In genomic region chr13:40069173-40070044, GRCh38 we compare ENCODE assay signal across 8 cellular contexts.
DNase-seq lines count a peak whose midpoint lies in the region; ATAC-seq and TF ChIP-seq lines count a peak whose summit lies in the region.

No MANE protein-coding gene starts in this region.

- H3K4me1 ChIP-seq in NT2/D1 (ENCODE audit: insufficient read depth, insufficient read length): no peaks in the 10 kb centered on the region

- H3K9ac ChIP-seq in NT2/D1 (ENCODE audit: insufficient read length, low read depth): no peak overlapping the region

- H3K4me3 ChIP-seq in NT2/D1 (ENCODE audit: insufficient read length, low read depth): no peak overlapping the region

- H3K27me3 ChIP-seq in NT2/D1 (ENCODE audit: insufficient read depth, insufficient read length): no peaks in the 10 kb centered on the region

- peak overlapping the region in 1 of 2 donors; percentile 60 for H3K27ac Mint-ChIP-seq in natural killer cell treated with Interleukin-12 subunit alpha and Interleukin-12 subunit beta and Interleukin-15 and Interleukin-18, amount 100 ng/mL, for 72 hours
- H3K27ac Mint-ChIP-seq in stimulated activated memory B cell treated with anti-CD40 and anti-IgM and Interleukin-4, amounts not matched to agents 10 μg/mL and 1 μg/mL and 100 μg/mL, for 72 hours: peak overlapping the region; percentile 69

- ATAC-seq in HG02938 (IDR thresholded peaks at IDR 0.05; ENCODE audit: unreplicated experiment): peak; percentile 67
- ATAC-seq in natural killer cell treated with Interleukin-12 subunit alpha and Interleukin-12 subunit beta and Interleukin-15 and Interleukin-18, amount 100 ng/mL, for 72 hours: peak; percentile 70 to 82
- ATAC-seq in stimulated activated memory B cell treated with anti-CD40 and anti-IgM and Interleukin-4, amounts not matched to agents 10 μg/mL and 1 μg/mL and 100 μg/mL, for 72 hours: peak; percentile 85
- ATAC-seq in GM18502 (IDR thresholded peaks at IDR 0.05; ENCODE audit: poor library complexity, unreplicated experiment): no peak

- H3K27me3 Mint-ChIP-seq in natural killer cell treated with Interleukin-12 subunit alpha and Interleukin-12 subunit beta and Interleukin-15 and Interleukin-18, amount 100 ng/mL, for 72 hours: no peaks in the 10 kb centered on the region
- no peaks in the 10 kb centered on the region for H3K27me3 Mint-ChIP-seq in stimulated activated memory B cell treated with anti-CD40 and anti-IgM and Interleukin-4, amounts not matched to agents 10 μg/mL and 1 μg/mL and 100 μg/mL, for 72 hours

- no peaks in the 10 kb centered on the region for H3K36me3 ChIP-seq in NT2/D1 (ENCODE audit: insufficient read depth, insufficient read length, low read length)

- H3K4me3 Mint-ChIP-seq in natural killer cell treated with Interleukin-12 subunit alpha and Interleukin-12 subunit beta and Interleukin-15 and Interleukin-18, amount 100 ng/mL, for 72 hours: no peak overlapping the region
- H3K4me3 Mint-ChIP-seq in stimulated activated memory B cell treated with anti-CD40 and anti-IgM and Interleukin-4, amounts not matched to agents 10 μg/mL and 1 μg/mL and 100 μg/mL, for 72 hours: peak overlapping the region; percentile 14

- H3K4me1 Mint-ChIP-seq in natural killer cell treated with Interleukin-12 subunit alpha and Interleukin-12 subunit beta and Interleukin-15 and Interleukin-18, amount 100 ng/mL, for 72 hours (ENCODE audit: low read depth in 2 of 2): peaks cover 0 to 6% of the 10 kb centered on the region in 2 donors
- peaks cover 22% of the 10 kb centered on the region for H3K4me1 Mint-ChIP-seq in stimulated activated memory B cell treated with anti-CD40 and anti-IgM and Interleukin-4, amounts not matched to agents 10 μg/mL and 1 μg/mL and 100 μg/mL, for 72 hours

- DNase-seq in NT2/D1 (ENCODE audit: low read depth, low spot score): peak; percentile 58
- peak; percentile 61 for DNase-seq in activated T-cell treated with anti-CD3 and anti-CD28 coated beads for 4 hours
- peak; percentile 53 for DNase-seq in fibroblast of gingiva (ENCODE audit: low read depth)
- DNase-seq in natural killer cell treated with Interleukin-12 subunit alpha and Interleukin-12 subunit beta and Interleukin-15 and Interleukin-18, amount 100 ng/mL, for 72 hours (ENCODE audit: low spot score): no peak

- H3K9me3 ChIP-seq in NT2/D1 (ENCODE audit: insufficient read depth, low read length): no peaks in the 10 kb centered on the region

- H3K36me3 Mint-ChIP-seq in natural killer cell treated with Interleukin-12 subunit alpha and Interleukin-12 subunit beta and Interleukin-15 and Interleukin-18, amount 100 ng/mL, for 72 hours: no peaks in the 10 kb centered on the region
- no peaks in the 10 kb centered on the region for H3K36me3 Mint-ChIP-seq in stimulated activated memory B cell treated with anti-CD40 and anti-IgM and Interleukin-4, amounts not matched to agents 10 μg/mL and 1 μg/mL and 100 μg/mL, for 72 hours

- peak; percentile 90 for TF ChIP-seq CTCF in GM12873 (IDR thresholded peaks at IDR 0.05; ENCODE audit: insufficient read depth, low read depth, low read length, missing control alignments)

- no peaks in the 10 kb centered on the region for H3K9me3 Mint-ChIP-seq in natural killer cell treated with Interleukin-12 subunit alpha and Interleukin-12 subunit beta and Interleukin-15 and Interleukin-18, amount 100 ng/mL, for 72 hours
- no peaks in the 10 kb centered on the region for H3K9me3 Mint-ChIP-seq in stimulated activated memory B cell treated with anti-CD40 and anti-IgM and Interleukin-4, amounts not matched to agents 10 μg/mL and 1 μg/mL and 100 μg/mL, for 72 hours
